ENCODE assay signal across 8 cellular contexts in the genomic region with DNA sequence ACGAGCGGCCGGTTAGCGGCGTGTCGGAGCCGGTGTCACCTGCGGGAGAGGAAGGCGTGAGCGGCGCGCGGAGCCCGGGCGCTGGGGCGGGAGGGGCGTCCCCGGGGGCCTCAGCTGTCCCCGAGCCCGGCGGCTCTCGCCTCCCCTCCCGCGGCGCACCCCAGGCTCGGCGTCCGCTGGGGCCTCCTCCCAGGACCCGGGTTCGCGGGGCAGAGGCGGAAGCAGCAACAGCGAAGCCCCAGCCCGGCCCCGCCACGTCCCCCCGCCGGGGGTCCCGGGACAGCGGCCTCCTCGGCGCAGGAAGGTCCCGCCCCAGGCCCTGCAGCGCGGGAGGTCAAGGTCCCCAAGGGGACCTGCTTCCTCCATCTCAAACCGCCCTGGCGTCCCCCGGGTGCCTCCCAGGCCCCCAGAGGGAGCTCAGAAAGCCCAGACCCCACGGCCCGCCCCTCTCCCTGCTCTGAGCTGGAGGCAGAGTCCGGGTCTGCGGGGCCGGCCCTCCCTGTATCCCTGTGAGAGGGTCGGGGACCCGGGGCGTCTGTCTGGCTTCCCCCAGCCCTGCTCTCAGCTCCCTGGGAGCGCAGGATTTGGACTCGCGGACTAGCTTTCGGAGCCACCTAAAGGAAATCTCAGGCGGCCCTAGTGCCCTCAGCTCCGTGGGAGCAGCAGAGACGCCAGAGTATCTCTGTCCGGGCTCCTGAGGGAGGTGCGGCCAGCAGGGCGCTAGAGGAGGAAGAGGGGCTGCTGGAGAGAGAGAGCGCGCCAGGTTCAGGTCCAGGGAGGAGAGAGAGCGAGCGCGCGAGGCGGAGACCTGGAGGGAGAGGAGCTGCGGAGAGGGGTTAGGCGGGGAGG. TPM values are rescaled to one million over a fixed set of nuclear protein-coding genes. Genes with fewer than 3 reads are reported as not detected.
DNase-seq lines count a peak whose midpoint lies in the region; ATAC-seq and TF ChIP-seq lines count a peak whose summit lies in the region.

No MANE protein-coding gene starts in this region.

- H4K20me1 ChIP-seq in SK-N-SH (ENCODE audit: insufficient read depth): peaks cover 6% of the 10 kb centered on the region

- H3K9me3 ChIP-seq in SK-N-SH: no peaks in the 10 kb centered on the region

- peak overlapping the region; percentile 78 to 86 for H3K4me3 ChIP-seq in SK-N-SH (ENCODE audit: low read depth in 2 of 2, low read length in 1 of 2)

- POLR2A ChIA-PET in SK-N-SH (lab: Yijun Ruan, JAX): no interaction called here

- no peak for TF ChIP-seq CTCF in SK-N-SH (IDR thresholded peaks at IDR 0.05)

- H3K27ac ChIP-seq in SK-N-SH (ENCODE audit: low read depth in 2 of 2, low read length in 1 of 2): no peak overlapping the region; a peak in 1 of 4 replicates

- peak overlapping the region; percentile 55 for H3K9ac ChIP-seq in SK-N-SH

- ATAC-seq in GM21526 (IDR thresholded peaks at IDR 0.05; ENCODE audit: low FRiP score, unreplicated experiment): peak; percentile 34

- DNase-seq in EL: peak; percentile 60
- DNase-seq in HS-5 (ENCODE audit: low read depth): peak; percentile 39
- peak; percentile 79 for DNase-seq in SK-N-SH
- peak; percentile 44 for DNase-seq in cerebellum (ENCODE audit: low spot score)
- peak; percentile 69 for DNase-seq in kidney tubule cell (ENCODE audit: low spot score)
- peak; percentile 37 to 44 for DNase-seq in stimulated activated CD4-positive, alpha-beta T cell treated with anti-CD3 and anti-CD28 coated beads, Interleukin-2, amount 100 ng/mL, for 24 hours
- no peak for DNase-seq in H4 (ENCODE audit: low spot score)

- TF ChIP-seq RAD21 in SK-N-SH (IDR thresholded peaks at IDR 0.05; ENCODE audit: low read length): no peak

- H3K27me3 ChIP-seq in SK-N-SH (ENCODE audit: insufficient read depth): no peaks in the 10 kb centered on the region

- H3K9me2 ChIP-seq in SK-N-SH: no peaks in the 10 kb centered on the region

- no peaks in the 10 kb centered on the region for H3F3A ChIP-seq in SK-N-SH (replicated peaks; ENCODE audit: insufficient read depth)

- H3K4me1 ChIP-seq in SK-N-SH (ENCODE audit: control insufficient read depth in 1 of 2, insufficient read depth in 2 of 2, low read depth in 1 of 2, low read length in 1 of 2): peaks cover 0 to 21% of the 10 kb centered on the region in 2 experiments; a peak in 1 of 4 replicates

- CTCF ChIA-PET in SK-N-SH (lab: Yijun Ruan, JAX): interaction anchor here (0.8 to 1.7 kb wide), 2 partner anchors 27 to 285 kb away, joined by 3 to 6 read pairs; no protein-coding TSS in a partner anchor

- peaks cover 0 to 11% of the 10 kb centered on the region in 2 experiments for H3K36me3 ChIP-seq in SK-N-SH (replicated peaks in 1 of 2; ENCODE audit: control insufficient read depth in 1 of 2, insufficient read depth in 2 of 2, low read length in 1 of 2)

- H2AFZ ChIP-seq in SK-N-SH (ENCODE audit: low read depth): peak overlapping the region; percentile 70; the same call in 1 of the 2 replicates

- peak overlapping the region; percentile 94 for H3K4me2 ChIP-seq in SK-N-SH

- no peak for TF ChIP-seq EP300 in SK-N-SH (IDR thresholded peaks at IDR 0.05; ENCODE audit: borderline replicate concordance in 1 of 2, low read depth in 1 of 2, low read length in 1 of 2)

- 1% methylated on average over 34 of the region's 75 CpGs for WGBS in SK-N-SH (ENCODE audit: low lambda C conversion rate)

- H3K79me2 ChIP-seq in SK-N-SH (ENCODE audit: insufficient read depth): peaks cover 9% of the 10 kb centered on the region; the same call in 1 of the 2 replicates

TF ChIP-seq in SK-N-SH, 30 proteins besides CTCF, POLR2A, EP300 and RAD21:
- no peak for TF ChIP-seq NFIC (IDR thresholded peaks at IDR 0.05; ENCODE audit: borderline replicate concordance)
- TF ChIP-seq TCF12 (IDR thresholded peaks at IDR 0.05): no peak
- TF ChIP-seq, protein P1, sequence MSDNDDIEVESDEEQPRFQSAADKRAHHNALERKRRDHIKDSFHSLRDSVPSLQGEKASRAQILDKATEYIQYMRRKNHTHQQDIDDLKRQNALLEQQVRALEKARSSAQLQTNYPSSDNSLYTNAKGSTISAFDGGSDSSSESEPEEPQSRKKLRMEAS (IDR thresholded peaks at IDR 0.05; ENCODE audit: low read depth): no peak

RNA-seq across cellular contexts. Expression of a gene that starts 30.6 kb away (rescaled TPM):
- 23.0 and 25.7 TPM in 2 replicates for polyA plus RNA-seq in SK-N-SH (2012; rRNA removed)
- 12.9 and 16.6 TPM in 2 replicates for polyA plus RNA-seq in SK-N-SH (2012; cell fraction: cytosol; rRNA removed)
- 58.8 and 60.0 TPM in 2 replicates for polyA plus RNA-seq in SK-N-SH (2012; cell fraction: nucleus; rRNA removed)
- total RNA-seq in cerebellum: 27.8 TPM
- 34.3 and 42.4 TPM in 2 replicates for total RNA-seq in H4 (2014; rRNA removed; shearing (Covaris generic))

RNA-seq across cellular contexts. Expression of a gene that starts 50.7 kb away (rescaled TPM):
- 1.9 and 2.1 TPM in 2 replicates for polyA plus RNA-seq in SK-N-SH (2012; rRNA removed)
- polyA plus RNA-seq in SK-N-SH (2012; cell fraction: cytosol; rRNA removed): 1.2 and 2.0 TPM in 2 replicates
- polyA plus RNA-seq in SK-N-SH (2012; cell fraction: nucleus; rRNA removed): 1.8 and 2.3 TPM in 2 replicates
- total RNA-seq in cerebellum: 1.8 TPM
- total RNA-seq in H4 (2014; rRNA removed; shearing (Covaris generic)): 2.3 and 2.9 TPM in 2 replicates
